In genomic region chr5:428754-429452, GRCh38 we compare ENCODE assay signal across 24 cellular contexts. TPM values are rescaled to one million over a fixed set of nuclear protein-coding genes. Genes with fewer than 3 reads are reported as not detected.
DNase-seq lines count a peak whose midpoint lies in the region; ATAC-seq and TF ChIP-seq lines count a peak whose summit lies in the region.
"Had no signal": no experiment of that assay in that cellular context is flagged by ENCODE, and none has a peak within 500 bp of the region (broad histone marks: within the 10 kb centered on the region; RNA-seq: fewer than 3 reads in every experiment).

No MANE protein-coding gene starts in this region.

- H3K4me1 ChIP-seq in gastrocnemius medialis (no peaks in the 10 kb centered on the region), foreskin keratinocyte (no peaks in the 10 kb centered on the region)
- H3K4me1 ChIP-seq: breast epithelium, psoas muscle had no signal

- H3K4me3 ChIP-seq in gastrocnemius medialis, result no peak overlapping the region
- H3K4me3 ChIP-seq: BLaER1 treated with 17β-estradiol and CSF1 and Interleukin-3, amounts not matched to agents 10 nM and 100 nM; heart left ventricle; psoas muscle; transverse colon had no signal

- intact Hi-C loops in cardiac septum (cut with DNase I) (no loop called here), Right ventricle myocardium inferior (cut with DNase I) (no loop called here), posterior vena cava (cut with DNase I) (no loop called here), gastrocnemius medialis (cut with DNase I; ENCODE audit: low total_unique reads) (no loop called here)

- no peaks in the 10 kb centered on the region for H3K36me3 ChIP-seq in gastrocnemius medialis
- H3K36me3 ChIP-seq: BLaER1 treated with 17β-estradiol and CSF1 and Interleukin-3, amounts not matched to agents 10 nM and 100 nM; breast epithelium; heart left ventricle; transverse colon had no signal

- TF ChIP-seq POLR2A in gastrocnemius medialis (IDR thresholded peaks at IDR 0.05), result no peak

- H3K27me3 ChIP-seq in gastrocnemius medialis (peaks cover 3 to 20% (median 12%) of the 10 kb centered on the region in 3 donors), foreskin keratinocyte (peaks cover 2% of the 10 kb centered on the region)
- H3K27me3 ChIP-seq: breast epithelium, transverse colon had no signal

- no peak for ATAC-seq in Right ventricle myocardium inferior
- no peak for ATAC-seq in gastrocnemius medialis
- ATAC-seq in foreskin keratinocyte, result no peak
- ATAC-seq: activated T-helper 17 cell treated with anti-CD3 and anti-CD28 coated beads, Interleukin-2, amount 50 U/mL, for 72 hours had no signal

- H3K27ac ChIP-seq in gastrocnemius medialis, result no peak overlapping the region
- no peak overlapping the region for H3K27ac ChIP-seq in foreskin keratinocyte
- H3K27ac ChIP-seq: BLaER1 treated with 17β-estradiol and CSF1 and Interleukin-3, amounts not matched to agents 10 nM and 100 nM; breast epithelium; epithelial cell of prostate; heart left ventricle; psoas muscle; transverse colon; VCaP had no signal

- TF ChIP-seq CTCF in gastrocnemius medialis (IDR thresholded peaks at IDR 0.05 in 4 of 5, conservative IDR thresholded peaks at IDR 0.05 in 1 of 5), result no peak
- TF ChIP-seq CTCF in foreskin keratinocyte (conservative IDR thresholded peaks at IDR 0.05), result no peak

- DNase-seq in cardiac septum (ENCODE audit: low spot score), result peak; percentile 56
- no peak for DNase-seq in Right ventricle myocardium inferior (ENCODE audit: missing footprints)
- peak; percentile 38 for DNase-seq in ecto neural progenitor cell (ENCODE audit: low spot score)
- peak; percentile 50 for DNase-seq in posterior vena cava (ENCODE audit: low spot score)
- DNase-seq in NCI-H1092 treated with DMSO at 0.1 percent for 48 hours (lab: John Stamatoyannopoulos, UW), result no peak
- no peak for DNase-seq in gastrocnemius medialis
- no peak for DNase-seq in foreskin keratinocyte
- DNase-seq: activated CD4-positive, alpha-beta T cell treated with anti-CD3 and anti-CD28 coated beads, Interleukin-2, amount 10 ng/mL, durations not matched to agents 24 days and 14 days; activated CD8-positive, alpha-beta memory T cell treated with anti-CD3 and anti-CD28 coated beads, Interleukin-2, amount 50 U/mL, for 4 hours; DMS53; effector CD4-positive, alpha-beta T cell; naive B cell; NCI-H146; SHP77; stimulated activated CD4-positive, alpha-beta T cell treated with anti-CD3 and anti-CD28 coated beads, Interleukin-15, amount 100 ng/mL, for 24 hours; stimulated activated CD4-positive, alpha-beta T cell treated with anti-CD3 and anti-CD28 coated beads, Interleukin-4, amount 100 ng/mL, for 4 hours; transverse colon had no signal

- in situ Hi-C loops in gastrocnemius medialis (cut with MboI; ENCODE audit: low sequenced_read_pairs in 4 of 4), result no loop called here

- H3K9me3 ChIP-seq in gastrocnemius medialis, result no peaks in the 10 kb centered on the region
- H3K9me3 ChIP-seq: BLaER1 treated with 17β-estradiol and CSF1 and Interleukin-3, amounts not matched to agents 10 nM and 100 nM; breast epithelium; heart left ventricle; psoas muscle; transverse colon had no signal

RNA-seq across cellular contexts. Expression of gene EXOC3, which starts 14.1 kb away (rescaled TPM):
- total RNA-seq in cardiac septum (42.9 TPM), Right ventricle myocardium inferior (47.3 TPM), posterior vena cava (10 to 100 TPM; 52.6 to 54.2 TPM), gastrocnemius medialis (10 to 100 TPM; 44.3 to 81.7 (median 54.0) TPM), foreskin keratinocyte (22.0 and 23.1 TPM in 2 replicates)
- 15.3 and 16.1 TPM in 2 replicates for polyA plus RNA-seq in foreskin keratinocyte

Comparison
In these comparisons a context has a peak if more than half of its experiments do, and no peak if none do; other contexts are left out.
1. DNase-seq: peak in cardiac septum (single experiment), ecto neural progenitor cell (single experiment) and posterior vena cava (single experiment); none in Right ventricle myocardium inferior (single experiment), NCI-H1092 treated with DMSO at 0.1 percent for 48 hours (single experiment), gastrocnemius medialis (0 of 2) and foreskin keratinocyte (0 of 2).